In genomic region chr5:88694087-88694703, GRCh38 we compare ENCODE assay signal across 19 cellular contexts.
DNase-seq lines count a peak whose midpoint lies in the region; ATAC-seq, FAIRE-seq and TF ChIP-seq lines count a peak whose summit lies in the region.
"Had no signal": no experiment of that assay in that cellular context is flagged by ENCODE, and none has a peak within 500 bp of the region (broad histone marks: within the 10 kb centered on the region; RNA-seq: fewer than 3 reads in every experiment).

No MANE protein-coding gene starts in this region.

- H3K4me1 ChIP-seq in endothelial cell of umbilical vein (ENCODE audit: control insufficient read depth, extremely low read depth, insufficient read depth, low read length) (peaks cover 7% of the 10 kb centered on the region), pancreas (peaks cover 0 to 13% (median 0%) of the 10 kb centered on the region in 3 donors)

- H3K9ac ChIP-seq in endothelial cell of umbilical vein (replicated peaks; ENCODE audit: extremely low read depth, insufficient read depth, low read length): no peak overlapping the region
- H3K9ac ChIP-seq: BLaER1 treated with 17β-estradiol and CSF1 and Interleukin-3, amounts not matched to agents 10 nM and 100 nM; KMS-11 had no signal

- WGBS in pancreas, 2 donors: 8% methylated on average over 26 of the region's 26 CpGs

- no peaks in the 10 kb centered on the region for H4K20me1 ChIP-seq in endothelial cell of umbilical vein (replicated peaks; ENCODE audit: control insufficient read depth, extremely low read depth, insufficient read depth, low read length)

- TF ChIP-seq CTCF in WTC11 (IDR thresholded peaks at IDR 0.05) (no peak), endothelial cell of umbilical vein (IDR thresholded peaks at IDR 0.05; ENCODE audit: extremely low read depth in 1 of 2, insufficient read depth in 1 of 2, low read depth in 1 of 2, low read length in 2 of 2) (no peak), pancreas (IDR thresholded peaks at IDR 0.05) (no peak)

- H3K27me3 ChIP-seq in endothelial cell of umbilical vein (ENCODE audit: control insufficient read depth in 2 of 2, insufficient read depth in 2 of 2, low read length in 2 of 2): peaks cover 72 to 98% of the 10 kb centered on the region in 2 experiments
- peaks cover 3 to 85% (median 18%) of the 10 kb centered on the region in 4 donors for H3K27me3 ChIP-seq in pancreas

- peak overlapping the region; percentile 67 for H3K4me3 Mint-ChIP-seq in WTC11

- no peaks in the 10 kb centered on the region for H3K9me3 ChIP-seq in endothelial cell of umbilical vein (replicated peaks; ENCODE audit: control insufficient read depth, insufficient read depth, low read length)
- no peaks in the 10 kb centered on the region for H3K9me3 ChIP-seq in pancreas

- DNase-seq in G401 (ENCODE audit: low spot score): peak; percentile 37
- no peak for DNase-seq in WTC11 (ENCODE audit: low spot score)
- no peak for DNase-seq in endothelial cell of umbilical vein (ENCODE audit: low read depth, low spot score)
- DNase-seq in retina: peak; percentile 35
- DNase-seq in NCI-H510A treated with DMSO at 0.1 percent for 48 hours (lab: John Stamatoyannopoulos, UW): no peak
- DNase-seq in NCI-H345 treated with DMSO at 0.1 percent for 48 hours (lab: John Stamatoyannopoulos, UW; ENCODE audit: unreplicated experiment): no peak
- no peak for DNase-seq in pancreas
- DNase-seq: 8988T, MM.1S, NCI-H1105, NCI-H187, NCI-H446, NCI-H774 had no signal

- dilution Hi-C loops in endothelial cell of umbilical vein (cut with MboI; ENCODE audit: extremely low pct_ligation_motif_present, low sequenced_read_pairs): loop anchor here (25.0 kb wide), 1 partner anchor 557 kb away; no protein-coding TSS in a partner anchor

- intact Hi-C loops in endothelial cell of umbilical vein (cut with micrococcal nuclease) (loop anchor here (10.0 kb wide), 1 partner anchor 1711 kb away; the partner anchor contains the start of gene CETN3), pancreas (cut with DNase I) (no loop called here)

- TF ChIP-seq POLR2A in endothelial cell of umbilical vein (IDR thresholded peaks at IDR 0.05; ENCODE audit: low read depth, low read length): no peak

- CTCF ChIA-PET in WTC11 (lab: Charles Lee) (interaction anchor here (1.9 to 3.8 kb wide), 2 partner anchors 30 to 34 kb away, joined by 5 to 33 read pairs; no protein-coding TSS in a partner anchor), endothelial cell of umbilical vein (lab: Charles Lee) (interaction anchor here (0.7 to 4.4 kb wide), 4 partner anchors 10 to 913 kb away, joined by 3 to 36 read pairs (median 5); no protein-coding TSS in a partner anchor)

- H3K9me1 ChIP-seq in endothelial cell of umbilical vein (replicated peaks; ENCODE audit: control insufficient read depth, extremely low read depth, insufficient read depth, low read length): no peaks in the 10 kb centered on the region

- in situ Hi-C loops in G401 (cut with HindIII; ENCODE audit: low sequenced_read_pairs): loop anchor here (25.0 kb wide), 1 partner anchor 557 kb away; no protein-coding TSS in a partner anchor

- POLR2A ChIA-PET in WTC11 (lab: Charles Lee) (no interaction called here), endothelial cell of umbilical vein (lab: Charles Lee) (no interaction called here)

- peaks cover 68% of the 10 kb centered on the region for H3K4me1 Mint-ChIP-seq in WTC11

- no peak overlapping the region for H3K27ac Mint-ChIP-seq in WTC11

- no peak overlapping the region for H3K4me3 ChIP-seq in endothelial cell of umbilical vein (replicated peaks in 1 of 3; ENCODE audit: insufficient read depth in 1 of 3, low read depth in 1 of 3, low read length in 3 of 3)
- no peak overlapping the region for H3K4me3 ChIP-seq in pancreas
- H3K4me3 ChIP-seq: BLaER1 treated with 17β-estradiol and CSF1 and Interleukin-3, amounts not matched to agents 10 nM and 100 nM; SK-N-MC had no signal

- H3K27me3 Mint-ChIP-seq in WTC11 (ENCODE audit: low read depth): peaks cover 83% of the 10 kb centered on the region

- H2AFZ ChIP-seq in endothelial cell of umbilical vein (ENCODE audit: low read depth, low read length): no peak overlapping the region

- no peaks in the 10 kb centered on the region for H3K36me3 ChIP-seq in endothelial cell of umbilical vein (ENCODE audit: control insufficient read depth in 2 of 2, extremely low read depth in 1 of 2, insufficient read depth in 2 of 2, low read length in 2 of 2)
- H3K36me3 ChIP-seq in pancreas: no peaks in the 10 kb centered on the region
- H3K36me3 ChIP-seq: BLaER1 treated with 17β-estradiol and CSF1 and Interleukin-3, amounts not matched to agents 10 nM and 100 nM had no signal

- H3K79me2 ChIP-seq in endothelial cell of umbilical vein (ENCODE audit: control insufficient read depth, insufficient read depth, low read length): no peaks in the 10 kb centered on the region

- BruUV-seq in endothelial cell of umbilical vein (replicated peaks; lab: Mats Ljungman, UMichigan): no TSS peak

- H3K27ac ChIP-seq in endothelial cell of umbilical vein (ENCODE audit: insufficient read depth, low read depth, low read length) (no peak overlapping the region), pancreas (no peak overlapping the region)
- H3K27ac ChIP-seq: BLaER1 treated with 17β-estradiol and CSF1 and Interleukin-3, amounts not matched to agents 10 nM and 100 nM; KMS-11; SK-N-MC had no signal

- no peak for ATAC-seq in WTC11
- ATAC-seq in pancreas: no peak
- no peak for ATAC-seq in GM19395 (IDR thresholded peaks at IDR 0.05; ENCODE audit: unreplicated experiment)
- ATAC-seq: Right ventricle myocardium inferior had no signal

- H3K36me3 Mint-ChIP-seq in WTC11: no peaks in the 10 kb centered on the region

- FAIRE-seq in endothelial cell of umbilical vein (lab: Jason Lieb, UNC): no peak
- no peak for FAIRE-seq in pancreas (lab: Jason Lieb, UNC)
- FAIRE-seq: HTR-8/SVneo had no signal

- H3K9me3 Mint-ChIP-seq in WTC11: no peaks in the 10 kb centered on the region

- no peak overlapping the region for H3K4me2 ChIP-seq in endothelial cell of umbilical vein (ENCODE audit: insufficient read depth, low read length)
- H3K4me2 ChIP-seq: BLaER1 treated with 17β-estradiol and CSF1 and Interleukin-3, amounts not matched to agents 10 nM and 100 nM; KMS-11 had no signal

TF ChIP-seq in WTC11, 78 proteins besides CTCF, POLR2A, EP300 and RAD21 (continues in another document):
- TF ChIP-seq, protein P1, sequence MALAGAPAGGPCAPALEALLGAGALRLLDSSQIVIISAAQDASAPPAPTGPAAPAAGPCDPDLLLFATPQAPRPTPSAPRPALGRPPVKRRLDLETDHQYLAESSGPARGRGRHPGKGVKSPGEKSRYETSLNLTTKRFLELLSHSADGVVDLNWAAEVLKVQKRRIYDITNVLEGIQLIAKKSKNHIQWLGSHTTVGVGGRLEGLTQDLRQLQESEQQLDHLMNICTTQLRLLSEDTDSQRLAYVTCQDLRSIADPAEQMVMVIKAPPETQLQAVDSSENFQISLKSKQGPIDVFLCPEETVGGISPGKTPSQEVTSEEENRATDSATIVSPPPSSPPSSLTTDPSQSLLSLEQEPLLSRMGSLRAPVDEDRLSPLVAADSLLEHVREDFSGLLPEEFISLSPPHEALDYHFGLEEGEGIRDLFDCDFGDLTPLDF (CRISPR knock-in tag; IDR thresholded peaks at IDR 0.05): no peak
- TF ChIP-seq ZNF138 (CRISPR knock-in tag; conservative IDR thresholded peaks at IDR 0.05): no peak

TF ChIP-seq in endothelial cell of umbilical vein, 7 proteins besides CTCF, POLR2A, EP300 and RAD21:
- TF ChIP-seq POLR2AphosphoS5 (IDR thresholded peaks at IDR 0.05; ENCODE audit: insufficient read depth, low read depth, low read length): no peak
- TF ChIP-seq EZH2 (IDR thresholded peaks at IDR 0.05; ENCODE audit: borderline replicate concordance, low read depth, low read length, severe bottlenecking): peak; percentile 19
- no peak for TF ChIP-seq FOS (IDR thresholded peaks at IDR 0.05; ENCODE audit: borderline replicate concordance, insufficient read depth, low read length)

Comparison
In these comparisons a context has a peak if more than half of its experiments do, and no peak if none do; other contexts are left out.
1. DNase-seq: peak in G401 (single experiment) and retina (single experiment); none in WTC11 (single experiment), endothelial cell of umbilical vein (single experiment), NCI-H510A treated with DMSO at 0.1 percent for 48 hours (single experiment), NCI-H345 treated with DMSO at 0.1 percent for 48 hours (single experiment) and pancreas (0 of 6).